In genomic region chr12:113392563-113392962, GRCh38 we compare ENCODE assay signal across 1 cellular context.
TF ChIP-seq lines count a peak whose summit lies in the region.

No MANE protein-coding gene starts in this region.

TF ChIP-seq in HepG2, 621 proteins besides CTCF, POLR2A, EP300 and RAD21:
- TF ChIP-seq ZNF362 (CRISPR knock-in tag; IDR thresholded peaks at IDR 0.05; ENCODE audit: borderline replicate concordance) (no peak), ZNF558 (CRISPR knock-in tag; IDR thresholded peaks at IDR 0.05; ENCODE audit: borderline replicate concordance) (0 out of 2 replicates have a peak, but pooled peaks have one; percentile 28), ZNF468 (CRISPR knock-in tag; IDR thresholded peaks at IDR 0.05) (no peak), ZNF607 (CRISPR knock-in tag; IDR thresholded peaks at IDR 0.05; ENCODE audit: borderline replicate concordance) (no peak), ZBTB25 (CRISPR knock-in tag; IDR thresholded peaks at IDR 0.05) (no peak), ZNF710 (CRISPR knock-in tag; IDR thresholded peaks at IDR 0.05; ENCODE audit: borderline replicate concordance) (no peak), SAP130 (CRISPR knock-in tag; IDR thresholded peaks at IDR 0.05; ENCODE audit: low read depth) (no peak)
TF ChIP-seq in HepG2: peak in this region for 1.
